Comparison of ENCODE assay signal across 1 cellular context in the genomic region with DNA sequence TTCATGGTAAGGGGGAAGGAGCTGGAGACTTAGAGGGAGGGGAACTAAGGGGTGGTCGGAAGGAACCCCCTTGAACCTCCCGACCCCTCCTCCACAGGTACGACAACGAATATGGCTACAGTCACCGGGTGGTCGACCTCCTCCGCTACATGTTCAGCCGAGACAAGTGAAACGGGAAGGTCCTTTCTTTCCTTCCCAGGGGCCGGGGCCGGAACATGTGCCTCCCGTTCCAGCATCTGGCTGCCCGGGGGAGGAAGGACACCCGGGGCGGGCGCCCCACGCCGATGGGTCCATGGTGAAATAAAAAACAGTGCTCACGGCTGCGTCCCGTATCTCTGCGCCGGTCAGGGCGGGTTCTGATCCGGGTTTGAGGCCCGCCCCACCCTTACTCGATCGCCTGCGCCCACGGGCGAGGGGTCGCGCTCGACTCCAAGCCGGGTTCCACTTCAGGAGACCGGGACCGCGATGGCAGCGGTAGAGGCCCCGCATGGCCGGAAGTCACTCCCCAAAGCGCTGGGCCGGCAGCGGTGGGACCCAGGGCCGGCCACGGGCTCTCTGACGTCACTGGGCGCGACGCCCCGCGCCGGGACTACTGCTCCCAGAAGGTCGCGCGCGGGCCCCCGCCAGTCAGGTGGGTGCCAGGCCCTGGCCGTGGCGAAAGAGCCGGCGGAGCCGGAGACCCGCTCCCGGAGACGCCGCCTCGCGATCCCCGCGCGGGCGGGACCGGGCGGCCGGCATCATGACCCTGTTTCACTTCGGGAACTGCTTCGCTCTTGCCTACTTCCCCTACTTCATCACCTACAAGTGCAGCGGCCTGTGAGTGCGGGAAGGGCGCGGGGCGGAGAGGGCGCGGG.
A peak's percentile ranks its signal among the peaks of the same experiment; 100 is the strongest.
TF ChIP-seq lines count a peak whose summit lies in the region.

A gene with protein sequence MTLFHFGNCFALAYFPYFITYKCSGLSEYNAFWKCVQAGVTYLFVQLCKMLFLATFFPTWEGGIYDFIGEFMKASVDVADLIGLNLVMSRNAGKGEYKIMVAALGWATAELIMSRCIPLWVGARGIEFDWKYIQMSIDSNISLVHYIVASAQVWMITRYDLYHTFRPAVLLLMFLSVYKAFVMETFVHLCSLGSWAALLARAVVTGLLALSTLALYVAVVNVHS (plus strand): TSS at position 626 of the 854 bp plus-strand sequence. CDS start 114 bp downstream, at position 740.

TF ChIP-seq in K562, 482 proteins besides CTCF, POLR2A, EP300 and RAD21 (continued from another document and continues in another):
- TF ChIP-seq FOXK2 (conservative IDR thresholded peaks at IDR 0.05 in 1 of 2, IDR thresholded peaks at IDR 0.05 in 1 of 2; ENCODE audit: low read depth in 2 of 2) (0 out of 4 replicates have a peak, but pooled peaks of 1 of the 2 experiments have one; percentile 11), CBX8 (IDR thresholded peaks at IDR 0.05; ENCODE audit: borderline replicate concordance, extremely low read depth, low read depth, low read length, poor library complexity, severe bottlenecking) (no peak), LEF1 (IDR thresholded peaks at IDR 0.05) (no peak), PURB (CRISPR knock-in tag; IDR thresholded peaks at IDR 0.05; ENCODE audit: low read depth) (no peak), NR2F6 (CRISPR knock-in tag; IDR thresholded peaks at IDR 0.05) (0 out of 2 replicates have a peak, but pooled peaks have one; percentile 57), ZNF551 (CRISPR knock-in tag; IDR thresholded peaks at IDR 0.05) (no peak), TBL1XR1 (IDR thresholded peaks at IDR 0.05; ENCODE audit: low read length in 2 of 2) (peak in 1 of 2 experiments; percentile 58; a peak in 1 of 4 replicates), TOE1 (IDR thresholded peaks at IDR 0.05; ENCODE audit: borderline replicate concordance) (no peak), TOE1 (CRISPR knock-in tag; IDR thresholded peaks at IDR 0.05; ENCODE audit: borderline replicate concordance, low read depth) (no peak), ZNF121 (CRISPR knock-in tag; conservative IDR thresholded peaks at IDR 0.05) (no peak), NCOA2 (IDR thresholded peaks at IDR 0.05; ENCODE audit: partially characterized antibody in 2 of 2) (no peak), STAT5A (IDR thresholded peaks at IDR 0.05; ENCODE audit: borderline replicate concordance, low read length) (no peak), PCBP2 (IDR thresholded peaks at IDR 0.05; ENCODE audit: low read depth, low read length, poor library complexity, severe bottlenecking) (no peak), ZNF41 (CRISPR knock-in tag; conservative IDR thresholded peaks at IDR 0.05) (no peak), ZNF384 (IDR thresholded peaks at IDR 0.05; ENCODE audit: low read depth, low read length) (no peak), ARHGAP35 (IDR thresholded peaks at IDR 0.05; ENCODE audit: partially characterized antibody) (no peak), ZNF668 (CRISPR knock-in tag; IDR thresholded peaks at IDR 0.05) (no peak), PYGO2 (tag; IDR thresholded peaks at IDR 0.05) (no peak), MCM7 (IDR thresholded peaks at IDR 0.05) (no peak), CHD1 (IDR thresholded peaks at IDR 0.05; ENCODE audit: low read length) (no peak), DPF2 (IDR thresholded peaks at IDR 0.05) (no peak), JUNB (CRISPR knock-in tag; conservative IDR thresholded peaks at IDR 0.05) (no peak), ZBTB1 (CRISPR knock-in tag; IDR thresholded peaks at IDR 0.05; ENCODE audit: borderline replicate concordance, low read depth) (no peak), ZNF586 (CRISPR knock-in tag; conservative IDR thresholded peaks at IDR 0.05) (no peak), ZNF146 (CRISPR knock-in tag; IDR thresholded peaks at IDR 0.05; ENCODE audit: unreplicated experiment) (no peak), CREM (IDR thresholded peaks at IDR 0.05; ENCODE audit: low read depth) (peak; percentile 99), HDAC8 (tag; IDR thresholded peaks at IDR 0.05) (0 out of 2 replicates have a peak, but pooled peaks have one; percentile 18)
- TF ChIP-seq, protein P1, sequence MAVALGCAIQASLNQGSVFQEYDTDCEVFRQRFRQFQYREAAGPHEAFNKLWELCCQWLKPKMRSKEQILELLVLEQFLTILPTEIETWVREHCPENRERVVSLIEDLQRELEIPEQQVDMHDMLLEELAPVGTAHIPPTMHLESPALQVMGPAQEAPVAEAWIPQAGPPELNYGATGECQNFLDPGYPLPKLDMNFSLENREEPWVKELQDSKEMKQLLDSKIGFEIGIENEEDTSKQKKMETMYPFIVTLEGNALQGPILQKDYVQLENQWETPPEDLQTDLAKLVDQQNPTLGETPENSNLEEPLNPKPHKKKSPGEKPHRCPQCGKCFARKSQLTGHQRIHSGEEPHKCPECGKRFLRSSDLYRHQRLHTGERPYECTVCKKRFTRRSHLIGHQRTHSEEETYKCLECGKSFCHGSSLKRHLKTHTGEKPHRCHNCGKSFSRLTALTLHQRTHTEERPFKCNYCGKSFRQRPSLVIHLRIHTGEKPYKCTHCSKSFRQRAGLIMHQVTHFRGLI (CRISPR knock-in tag; IDR thresholded peaks at IDR 0.05): no peak
- TF ChIP-seq, protein P2, sequence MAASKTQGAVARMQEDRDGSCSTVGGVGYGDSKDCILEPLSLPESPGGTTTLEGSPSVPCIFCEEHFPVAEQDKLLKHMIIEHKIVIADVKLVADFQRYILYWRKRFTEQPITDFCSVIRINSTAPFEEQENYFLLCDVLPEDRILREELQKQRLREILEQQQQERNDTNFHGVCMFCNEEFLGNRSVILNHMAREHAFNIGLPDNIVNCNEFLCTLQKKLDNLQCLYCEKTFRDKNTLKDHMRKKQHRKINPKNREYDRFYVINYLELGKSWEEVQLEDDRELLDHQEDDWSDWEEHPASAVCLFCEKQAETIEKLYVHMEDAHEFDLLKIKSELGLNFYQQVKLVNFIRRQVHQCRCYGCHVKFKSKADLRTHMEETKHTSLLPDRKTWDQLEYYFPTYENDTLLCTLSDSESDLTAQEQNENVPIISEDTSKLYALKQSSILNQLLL (CRISPR knock-in tag; IDR thresholded peaks at IDR 0.05; ENCODE audit: borderline replicate concordance): no peak
- TF ChIP-seq, protein P3, sequence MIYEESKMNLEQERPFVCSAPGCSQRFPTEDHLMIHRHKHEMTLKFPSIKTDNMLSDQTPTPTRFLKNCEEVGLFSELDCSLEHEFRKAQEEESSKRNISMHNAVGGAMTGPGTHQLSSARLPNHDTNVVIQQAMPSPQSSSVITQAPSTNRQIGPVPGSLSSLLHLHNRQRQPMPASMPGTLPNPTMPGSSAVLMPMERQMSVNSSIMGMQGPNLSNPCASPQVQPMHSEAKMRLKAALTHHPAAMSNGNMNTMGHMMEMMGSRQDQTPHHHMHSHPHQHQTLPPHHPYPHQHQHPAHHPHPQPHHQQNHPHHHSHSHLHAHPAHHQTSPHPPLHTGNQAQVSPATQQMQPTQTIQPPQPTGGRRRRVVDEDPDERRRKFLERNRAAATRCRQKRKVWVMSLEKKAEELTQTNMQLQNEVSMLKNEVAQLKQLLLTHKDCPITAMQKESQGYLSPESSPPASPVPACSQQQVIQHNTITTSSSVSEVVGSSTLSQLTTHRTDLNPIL (CRISPR knock-in tag; IDR thresholded peaks at IDR 0.05): no peak
- TF ChIP-seq, protein P4, sequence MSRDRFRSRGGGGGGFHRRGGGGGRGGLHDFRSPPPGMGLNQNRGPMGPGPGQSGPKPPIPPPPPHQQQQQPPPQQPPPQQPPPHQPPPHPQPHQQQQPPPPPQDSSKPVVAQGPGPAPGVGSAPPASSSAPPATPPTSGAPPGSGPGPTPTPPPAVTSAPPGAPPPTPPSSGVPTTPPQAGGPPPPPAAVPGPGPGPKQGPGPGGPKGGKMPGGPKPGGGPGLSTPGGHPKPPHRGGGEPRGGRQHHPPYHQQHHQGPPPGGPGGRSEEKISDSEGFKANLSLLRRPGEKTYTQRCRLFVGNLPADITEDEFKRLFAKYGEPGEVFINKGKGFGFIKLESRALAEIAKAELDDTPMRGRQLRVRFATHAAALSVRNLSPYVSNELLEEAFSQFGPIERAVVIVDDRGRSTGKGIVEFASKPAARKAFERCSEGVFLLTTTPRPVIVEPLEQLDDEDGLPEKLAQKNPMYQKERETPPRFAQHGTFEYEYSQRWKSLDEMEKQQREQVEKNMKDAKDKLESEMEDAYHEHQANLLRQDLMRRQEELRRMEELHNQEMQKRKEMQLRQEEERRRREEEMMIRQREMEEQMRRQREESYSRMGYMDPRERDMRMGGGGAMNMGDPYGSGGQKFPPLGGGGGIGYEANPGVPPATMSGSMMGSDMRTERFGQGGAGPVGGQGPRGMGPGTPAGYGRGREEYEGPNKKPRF (IDR thresholded peaks at IDR 0.05; ENCODE audit: low read depth, low read length): no peak
- TF ChIP-seq, protein P5, sequence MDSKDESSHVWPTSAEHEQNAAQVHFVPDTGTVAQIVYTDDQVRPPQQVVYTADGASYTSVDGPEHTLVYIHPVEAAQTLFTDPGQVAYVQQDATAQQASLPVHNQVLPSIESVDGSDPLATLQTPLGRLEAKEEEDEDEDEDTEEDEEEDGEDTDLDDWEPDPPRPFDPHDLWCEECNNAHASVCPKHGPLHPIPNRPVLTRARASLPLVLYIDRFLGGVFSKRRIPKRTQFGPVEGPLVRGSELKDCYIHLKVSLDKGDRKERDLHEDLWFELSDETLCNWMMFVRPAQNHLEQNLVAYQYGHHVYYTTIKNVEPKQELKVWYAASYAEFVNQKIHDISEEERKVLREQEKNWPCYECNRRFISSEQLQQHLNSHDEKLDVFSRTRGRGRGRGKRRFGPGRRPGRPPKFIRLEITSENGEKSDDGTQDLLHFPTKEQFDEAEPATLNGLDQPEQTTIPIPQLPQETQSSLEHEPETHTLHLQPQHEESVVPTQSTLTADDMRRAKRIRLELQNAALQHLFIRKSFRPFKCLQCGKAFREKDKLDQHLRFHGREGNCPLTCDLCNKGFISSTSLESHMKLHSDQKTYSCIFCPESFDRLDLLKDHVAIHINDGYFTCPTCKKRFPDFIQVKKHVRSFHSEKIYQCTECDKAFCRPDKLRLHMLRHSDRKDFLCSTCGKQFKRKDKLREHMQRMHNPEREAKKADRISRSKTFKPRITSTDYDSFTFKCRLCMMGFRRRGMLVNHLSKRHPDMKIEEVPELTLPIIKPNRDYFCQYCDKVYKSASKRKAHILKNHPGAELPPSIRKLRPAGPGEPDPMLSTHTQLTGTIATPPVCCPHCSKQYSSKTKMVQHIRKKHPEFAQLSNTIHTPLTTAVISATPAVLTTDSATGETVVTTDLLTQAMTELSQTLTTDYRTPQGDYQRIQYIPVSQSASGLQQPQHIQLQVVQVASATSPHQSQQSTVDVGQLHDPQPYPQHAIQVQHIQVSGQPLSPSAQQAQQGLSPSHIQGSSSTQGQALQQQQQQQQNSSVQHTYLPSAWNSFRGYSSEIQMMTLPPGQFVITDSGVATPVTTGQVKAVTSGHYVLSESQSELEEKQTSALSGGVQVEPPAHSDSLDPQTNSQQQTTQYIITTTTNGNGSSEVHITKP (IDR thresholded peaks at IDR 0.05; ENCODE audit: partially characterized antibody): no peak
- TF ChIP-seq, protein P6, sequence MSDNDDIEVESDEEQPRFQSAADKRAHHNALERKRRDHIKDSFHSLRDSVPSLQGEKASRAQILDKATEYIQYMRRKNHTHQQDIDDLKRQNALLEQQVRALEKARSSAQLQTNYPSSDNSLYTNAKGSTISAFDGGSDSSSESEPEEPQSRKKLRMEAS (CRISPR knock-in tag; IDR thresholded peaks at IDR 0.05): peak; percentile 52; the same call in 1 of the 2 replicates
- TF ChIP-seq, protein P7, sequence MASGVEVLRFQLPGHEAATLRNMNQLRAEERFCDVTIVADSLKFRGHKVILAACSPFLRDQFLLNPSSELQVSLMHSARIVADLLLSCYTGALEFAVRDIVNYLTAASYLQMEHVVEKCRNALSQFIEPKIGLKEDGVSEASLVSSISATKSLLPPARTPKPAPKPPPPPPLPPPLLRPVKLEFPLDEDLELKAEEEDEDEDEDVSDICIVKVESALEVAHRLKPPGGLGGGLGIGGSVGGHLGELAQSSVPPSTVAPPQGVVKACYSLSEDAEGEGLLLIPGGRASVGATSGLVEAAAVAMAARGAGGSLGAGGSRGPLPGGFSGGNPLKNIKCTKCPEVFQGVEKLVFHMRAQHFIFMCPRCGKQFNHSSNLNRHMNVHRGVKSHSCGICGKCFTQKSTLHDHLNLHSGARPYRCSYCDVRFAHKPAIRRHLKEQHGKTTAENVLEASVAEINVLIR (CRISPR knock-in tag; IDR thresholded peaks at IDR 0.05): peak; percentile 97
- TF ChIP-seq, protein P8, sequence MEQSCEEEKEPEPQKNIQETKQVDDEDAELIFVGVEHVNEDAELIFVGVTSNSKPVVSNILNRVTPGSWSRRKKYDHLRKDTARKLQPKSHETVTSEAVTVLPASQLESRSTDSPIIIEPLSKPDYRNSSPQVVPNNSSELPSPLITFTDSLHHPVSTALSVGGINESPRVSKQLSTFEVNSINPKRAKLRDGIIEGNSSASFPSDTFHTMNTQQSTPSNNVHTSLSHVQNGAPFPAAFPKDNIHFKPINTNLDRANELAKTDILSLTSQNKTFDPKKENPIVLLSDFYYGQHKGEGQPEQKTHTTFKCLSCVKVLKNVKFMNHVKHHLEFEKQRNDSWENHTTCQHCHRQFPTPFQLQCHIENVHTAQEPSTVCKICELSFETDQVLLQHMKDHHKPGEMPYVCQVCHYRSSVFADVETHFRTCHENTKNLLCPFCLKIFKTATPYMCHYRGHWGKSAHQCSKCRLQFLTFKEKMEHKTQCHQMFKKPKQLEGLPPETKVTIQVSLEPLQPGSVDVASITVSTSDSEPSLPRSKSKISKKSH (CRISPR knock-in tag; IDR thresholded peaks at IDR 0.05): no peak
- TF ChIP-seq, protein P9, sequence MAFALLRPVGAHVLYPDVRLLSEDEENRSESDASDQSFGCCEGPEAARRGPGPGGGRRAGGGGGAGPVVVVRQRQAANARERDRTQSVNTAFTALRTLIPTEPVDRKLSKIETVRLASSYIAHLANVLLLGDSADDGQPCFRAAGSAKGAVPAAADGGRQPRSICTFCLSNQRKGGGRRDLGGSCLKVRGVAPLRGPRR (CRISPR knock-in tag; IDR thresholded peaks at IDR 0.05): no peak
- TF ChIP-seq, protein P10, sequence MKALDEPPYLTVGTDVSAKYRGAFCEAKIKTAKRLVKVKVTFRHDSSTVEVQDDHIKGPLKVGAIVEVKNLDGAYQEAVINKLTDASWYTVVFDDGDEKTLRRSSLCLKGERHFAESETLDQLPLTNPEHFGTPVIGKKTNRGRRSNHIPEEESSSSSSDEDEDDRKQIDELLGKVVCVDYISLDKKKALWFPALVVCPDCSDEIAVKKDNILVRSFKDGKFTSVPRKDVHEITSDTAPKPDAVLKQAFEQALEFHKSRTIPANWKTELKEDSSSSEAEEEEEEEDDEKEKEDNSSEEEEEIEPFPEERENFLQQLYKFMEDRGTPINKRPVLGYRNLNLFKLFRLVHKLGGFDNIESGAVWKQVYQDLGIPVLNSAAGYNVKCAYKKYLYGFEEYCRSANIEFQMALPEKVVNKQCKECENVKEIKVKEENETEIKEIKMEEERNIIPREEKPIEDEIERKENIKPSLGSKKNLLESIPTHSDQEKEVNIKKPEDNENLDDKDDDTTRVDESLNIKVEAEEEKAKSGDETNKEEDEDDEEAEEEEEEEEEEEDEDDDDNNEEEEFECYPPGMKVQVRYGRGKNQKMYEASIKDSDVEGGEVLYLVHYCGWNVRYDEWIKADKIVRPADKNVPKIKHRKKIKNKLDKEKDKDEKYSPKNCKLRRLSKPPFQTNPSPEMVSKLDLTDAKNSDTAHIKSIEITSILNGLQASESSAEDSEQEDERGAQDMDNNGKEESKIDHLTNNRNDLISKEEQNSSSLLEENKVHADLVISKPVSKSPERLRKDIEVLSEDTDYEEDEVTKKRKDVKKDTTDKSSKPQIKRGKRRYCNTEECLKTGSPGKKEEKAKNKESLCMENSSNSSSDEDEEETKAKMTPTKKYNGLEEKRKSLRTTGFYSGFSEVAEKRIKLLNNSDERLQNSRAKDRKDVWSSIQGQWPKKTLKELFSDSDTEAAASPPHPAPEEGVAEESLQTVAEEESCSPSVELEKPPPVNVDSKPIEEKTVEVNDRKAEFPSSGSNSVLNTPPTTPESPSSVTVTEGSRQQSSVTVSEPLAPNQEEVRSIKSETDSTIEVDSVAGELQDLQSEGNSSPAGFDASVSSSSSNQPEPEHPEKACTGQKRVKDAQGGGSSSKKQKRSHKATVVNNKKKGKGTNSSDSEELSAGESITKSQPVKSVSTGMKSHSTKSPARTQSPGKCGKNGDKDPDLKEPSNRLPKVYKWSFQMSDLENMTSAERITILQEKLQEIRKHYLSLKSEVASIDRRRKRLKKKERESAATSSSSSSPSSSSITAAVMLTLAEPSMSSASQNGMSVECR (CRISPR knock-in tag; IDR thresholded peaks at IDR 0.05): peak; percentile 84; the same call in 1 of the 2 replicates
